In genomic region chrX:134706138-134706537, GRCh38 we compare ENCODE assay signal across 21 cellular contexts. TPM values are rescaled to one million over a fixed set of nuclear protein-coding genes. Genes with fewer than 3 reads are reported as not detected.
DNase-seq lines count a peak whose midpoint lies in the region; TF ChIP-seq lines count a peak whose summit lies in the region.
"Had no signal": no experiment of that assay in that cellular context is flagged by ENCODE, and none has a peak within 500 bp of the region (broad histone marks: within the 10 kb centered on the region; RNA-seq: fewer than 3 reads in every experiment).

No MANE protein-coding gene starts in this region.

- no peaks in the 10 kb centered on the region for H4K20me1 ChIP-seq in SK-N-SH (ENCODE audit: insufficient read depth)
- H4K20me1 ChIP-seq: BLaER1 had no signal

- no peaks in the 10 kb centered on the region for H3F3A ChIP-seq in SK-N-SH (replicated peaks; ENCODE audit: insufficient read depth)

- intact Hi-C loops in vagina (cut with DNase I), result no loop called here

- no peak overlapping the region for H3K4me2 ChIP-seq in SK-N-SH
- H3K4me2 ChIP-seq: BLaER1, PC-9 had no signal

- H3K27me3 ChIP-seq in SK-N-SH (ENCODE audit: insufficient read depth), result no peaks in the 10 kb centered on the region
- no peaks in the 10 kb centered on the region for H3K27me3 ChIP-seq in vagina
- H3K27me3 ChIP-seq: MG63 had no signal

- TF ChIP-seq EP300 in SK-N-SH (IDR thresholded peaks at IDR 0.05; ENCODE audit: borderline replicate concordance in 1 of 2, low read depth in 1 of 2, low read length in 1 of 2), result no peak

- H3K79me2 ChIP-seq in SK-N-SH (ENCODE audit: insufficient read depth), result no peaks in the 10 kb centered on the region

- no peaks in the 10 kb centered on the region for H3K36me3 ChIP-seq in SK-N-SH (replicated peaks in 1 of 2; ENCODE audit: control insufficient read depth in 1 of 2, insufficient read depth in 2 of 2, low read length in 1 of 2)
- no peaks in the 10 kb centered on the region for H3K36me3 ChIP-seq in vagina
- H3K36me3 ChIP-seq: BLaER1, MG63 had no signal

- H3K4me3 ChIP-seq in SK-N-SH (ENCODE audit: low read depth in 2 of 2, low read length in 1 of 2) (no peak overlapping the region), vagina (no peak overlapping the region)
- H3K4me3 ChIP-seq: BLaER1, MG63, PC-9 had no signal

- WGBS in SK-N-SH (ENCODE audit: low lambda C conversion rate), result 46% methylated on average over 5 of the region's 5 CpGs

- CTCF ChIA-PET in SK-N-SH (lab: Yijun Ruan, JAX), result interaction anchor here (1.3 kb wide), 1 partner anchor 47 kb away, joined by 3 read pairs; no protein-coding TSS in a partner anchor

- H3K4me1 ChIP-seq in SK-N-SH (ENCODE audit: control insufficient read depth in 1 of 2, insufficient read depth in 2 of 2, low read depth in 1 of 2, low read length in 1 of 2) (no peaks in the 10 kb centered on the region; a peak in 2 of 4 replicates), vagina (no peaks in the 10 kb centered on the region)
- H3K4me1 ChIP-seq: BLaER1 had no signal

- no peak for TF ChIP-seq CTCF in SK-N-SH (IDR thresholded peaks at IDR 0.05)
- TF ChIP-seq CTCF in vagina (IDR thresholded peaks at IDR 0.05), result no peak

- H3K9me2 ChIP-seq in SK-N-SH, result no peaks in the 10 kb centered on the region

- H2AFZ ChIP-seq in SK-N-SH (ENCODE audit: low read depth), result no peak overlapping the region
- H2AFZ ChIP-seq: PC-9 had no signal

- H3K27ac ChIP-seq in SK-N-SH (ENCODE audit: low read depth in 2 of 2, low read length in 1 of 2) (peak overlapping the region in 1 of 2 experiments; percentile 34; a peak in 1 of 4 replicates), vagina (no peak overlapping the region)
- H3K27ac ChIP-seq: BLaER1, PC-9 had no signal

- no peak for TF ChIP-seq POLR2A in vagina (IDR thresholded peaks at IDR 0.05)

- TF ChIP-seq RAD21 in SK-N-SH (IDR thresholded peaks at IDR 0.05; ENCODE audit: low read length), result no peak

- no peak overlapping the region for H3K9ac ChIP-seq in SK-N-SH
- H3K9ac ChIP-seq: BLaER1 had no signal

- DNase-seq in NCI-H345 (lab: John Stamatoyannopoulos, UW), result peak; percentile 13
- no peak for DNase-seq in NCI-H345 treated with DMSO at 0.1 percent for 48 hours (lab: John Stamatoyannopoulos, UW; ENCODE audit: unreplicated experiment)
- peak; percentile 63 for DNase-seq in NCI-H2227 (lab: John Stamatoyannopoulos, UW; ENCODE audit: unreplicated experiment)
- no peak for DNase-seq in SK-N-SH
- no peak for DNase-seq in vagina (ENCODE audit: extremely low spot score in 2 of 2)
- DNase-seq in HPDE6-E6E7 (ENCODE audit: extremely low spot score), result no peak
- no peak for DNase-seq in NCI-H2107 (lab: John Stamatoyannopoulos, UW)
- DNase-seq: 8988T; CD4-positive, CD25-positive, alpha-beta regulatory T cell; DMS153; DND-41; KG1; MG63; NCI-H1436; NCI-H187 treated with DMSO at 0.1 percent for 48 hours; NCI-H226; NCI-H774; PC-9; SW 1271 had no signal

- POLR2A ChIA-PET in SK-N-SH (lab: Yijun Ruan, JAX), result no interaction called here

- no peaks in the 10 kb centered on the region for H3K9me3 ChIP-seq in SK-N-SH
- no peaks in the 10 kb centered on the region for H3K9me3 ChIP-seq in vagina
- H3K9me3 ChIP-seq: MG63 had no signal

TF ChIP-seq in SK-N-SH, 30 proteins besides CTCF, POLR2A, EP300 and RAD21:
- peak; percentile 32 for TF ChIP-seq PBX3 (IDR thresholded peaks at IDR 0.05)
- no peak for TF ChIP-seq CHD2 (IDR thresholded peaks at IDR 0.05; ENCODE audit: low read length, partially characterized antibody)

RNA-seq across cellular contexts. Expression of gene PLAC1, which starts 47.9 kb away (rescaled TPM):
- polyA plus RNA-seq in SK-N-SH (2012; rRNA removed), result 50.9 and 72.3 TPM in 2 replicates
- 43.2 and 53.1 TPM in 2 replicates for polyA plus RNA-seq in SK-N-SH (2012; cell fraction: cytosol; rRNA removed)
- polyA plus RNA-seq in SK-N-SH (2012; cell fraction: nucleus; rRNA removed), result 19.3 and 28.0 TPM in 2 replicates
- not detected for total RNA-seq in vagina
- total RNA-seq: CD4-positive, CD25-positive, alpha-beta regulatory T cell; Right ventricle myocardium inferior had no signal
- polyA plus RNA-seq: CD4-positive, CD25-positive, alpha-beta regulatory T cell had no signal

Comparison
In these comparisons a context has a peak if more than half of its experiments do, and no peak if none do; other contexts are left out.
1. DNase-seq: peak in NCI-H345 (single experiment) and NCI-H2227 (single experiment); none in NCI-H345 treated with DMSO at 0.1 percent for 48 hours (single experiment), SK-N-SH (single experiment), vagina (0 of 2), HPDE6-E6E7 (single experiment) and NCI-H2107 (single experiment).